ENCODE assay signal across 24 cellular contexts in the genomic region with DNA sequence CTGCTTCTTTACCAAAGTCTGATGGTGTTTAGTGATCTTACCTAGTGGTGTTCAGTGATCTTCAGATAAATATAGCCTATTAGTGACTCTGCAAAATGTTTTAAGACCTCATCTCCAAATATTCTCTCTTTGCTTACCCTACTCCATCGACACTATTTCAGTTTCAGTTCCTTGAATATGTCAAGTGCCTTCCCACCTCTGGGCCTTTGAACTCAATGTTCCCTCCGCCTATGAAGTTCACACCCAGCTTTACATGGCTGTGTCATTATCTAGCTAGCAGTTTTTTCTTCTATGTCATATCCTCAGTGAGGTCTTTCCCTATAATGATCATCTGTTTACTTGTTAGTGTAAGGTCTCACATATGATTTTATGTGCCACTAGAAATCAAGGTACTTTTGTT.
"Had no signal": no experiment of that assay in that cellular context is flagged by ENCODE, and none has a peak within 500 bp of the region (broad histone marks: within the 10 kb centered on the region; RNA-seq: fewer than 3 reads in every experiment).

No MANE protein-coding gene starts in this region.

- DNase-seq: activated CD4-positive, alpha-beta memory T cell treated with anti-CD3 and anti-CD28 coated beads, Interleukin-2, amount 10 ng/mL, durations not matched to agents 7 days and 5 days; activated CD4-positive, alpha-beta T cell treated with anti-CD3 and anti-CD28 coated beads, Interleukin-2, amount 50 U/mL, for 1 hour; activated CD4-positive, CD25-positive, alpha-beta regulatory T cell; activated gamma-delta T cell treated with Interleukin-2 at 50 U/mL for 16 hours; activated naive CD4-positive, alpha-beta T cell treated with anti-CD3 and anti-CD28 coated beads, Interleukin-2, amount 10 ng/mL, durations not matched to agents 7 days and 5 days; activated naive CD8-positive, alpha-beta T cell treated with anti-CD3 and anti-CD28 coated beads for 36 hours; activated T-cell treated with anti-CD3 and anti-CD28 coated beads for 4 hours; activated T-cell treated with anti-CD3 and anti-CD28 coated beads, Interleukin-2, amount 50 U/mL, for 72 hours; brain microvascular endothelial cell; Kasumi-1; KBM-7; NCI-H1092; NCI-H1417; NCI-H1930; NCI-H2107; NCI-H2171 treated with DMSO at 0.1 percent for 48 hours; NCI-H226; NCI-H526; NCI-H774; Peyer's patch; SHP77; T-helper 17 cell; T-helper 9 cell had no signal

- ATAC-seq: activated T-cell treated with anti-CD3 and anti-CD28 coated beads, Interleukin-2, amount 50 U/mL, for 72 hours; T-helper 17 cell had no signal

- H3K27me3 ChIP-seq: brain microvascular endothelial cell, cardiac muscle cell, Peyer's patch had no signal

- H3K4me1 ChIP-seq: Peyer's patch had no signal

- H3K27ac ChIP-seq: brain microvascular endothelial cell, cardiac muscle cell, Peyer's patch had no signal

- H3K36me3 ChIP-seq: brain microvascular endothelial cell, cardiac muscle cell, Peyer's patch had no signal

- H3K4me3 ChIP-seq: cardiac muscle cell, Peyer's patch had no signal
